21 cellular contexts compared by ENCODE assay signal in genomic region chr5:147467973-147468508, GRCh38. TPM values are rescaled to one million over a fixed set of nuclear protein-coding genes. Genes with fewer than 3 reads are reported as not detected.
DNase-seq lines count a peak whose midpoint lies in the region; ATAC-seq, FAIRE-seq and TF ChIP-seq lines count a peak whose summit lies in the region.
"Had no signal": no experiment of that assay in that cellular context is flagged by ENCODE, and none has a peak within 500 bp of the region (broad histone marks: within the 10 kb centered on the region; RNA-seq: fewer than 3 reads in every experiment).

No MANE protein-coding gene starts in this region.

- H4K91ac ChIP-seq in IMR-90 (ENCODE audit: insufficient read depth, low read depth, low read length) (no peak overlapping the region), H1 (replicated peaks; ENCODE audit: insufficient read length, low read length) (peak overlapping the region; percentile 57)

- no peak overlapping the region for H4K8ac ChIP-seq in IMR-90 (ENCODE audit: low read depth in 2 of 2, low read length in 2 of 2)
- H4K8ac ChIP-seq in H1 (ENCODE audit: extremely low read depth, insufficient read depth, low read length): no peak overlapping the region

- in situ Hi-C loops in IMR-90 (cut with MboI; ENCODE audit: low sequenced_read_pairs): no loop called here

- peaks cover 62% of the 10 kb centered on the region for H3K4me1 Mint-ChIP-seq in GM23338

- no peak overlapping the region for H3K18ac ChIP-seq in IMR-90 (ENCODE audit: low read depth, low read length)
- no peak overlapping the region; the same call in 1 of the 2 replicates for H3K18ac ChIP-seq in H1 (ENCODE audit: extremely low read depth, low read length)

- H3K4me3 ChIP-seq in GM23338 (peak overlapping the region; percentile 22; the same call in 1 of the 2 replicates), IMR-90 (ENCODE audit: insufficient read depth, low read depth, low read length) (no peak overlapping the region), H1 (ENCODE audit: extremely low read depth in 1 of 4, insufficient read depth in 2 of 4, low read depth in 3 of 4, low read length in 4 of 4) (peak overlapping the region in 1 of 4 experiments; percentile 7; a peak in 1 of 8 replicates), iPS-20b (ENCODE audit: low read length) (peak overlapping the region; percentile 31)
- H3K4me3 ChIP-seq: MG63 had no signal

- H3K9ac ChIP-seq in IMR-90 (ENCODE audit: low read depth, low read length): no peak overlapping the region
- H3K9ac ChIP-seq in H1 (replicated peaks in 1 of 4; ENCODE audit: extremely low read depth in 1 of 4, low read depth in 3 of 4, low read length in 3 of 4): no peak overlapping the region
- 0 out of 2 replicates have a peak overlapping the region, but pooled peaks have one; percentile 4 for H3K9ac ChIP-seq in iPS-20b (ENCODE audit: low read depth, low read length)
- H3K9ac ChIP-seq: SK-N-SH had no signal

- H3K4me1 ChIP-seq in GM23338 (ENCODE audit: insufficient read depth): peaks cover 42% of the 10 kb centered on the region
- no peaks in the 10 kb centered on the region for H3K4me1 ChIP-seq in IMR-90 (ENCODE audit: control insufficient read depth, insufficient read depth, low read length)
- H3K4me1 ChIP-seq in H1 (replicated peaks in 1 of 4; ENCODE audit: control insufficient read depth in 3 of 4, insufficient read depth in 4 of 4, low read length in 3 of 4): peaks cover 3 to 29% (median 13%) of the 10 kb centered on the region in 4 experiments; a peak in 6 of 7 replicates
- H3K4me1 ChIP-seq in iPS-20b (ENCODE audit: insufficient read depth, low read length): peaks cover 37% of the 10 kb centered on the region; the same call in 1 of the 2 replicates

- no peak overlapping the region for H2AK5ac ChIP-seq in IMR-90 (ENCODE audit: low read depth, low read length)
- no peak overlapping the region for H2AK5ac ChIP-seq in H1 (ENCODE audit: low read depth, low read length)

- no peak overlapping the region for H2AFZ ChIP-seq in GM23338
- H2AFZ ChIP-seq in IMR-90 (replicated peaks; ENCODE audit: low read length, poor library complexity): no peak overlapping the region
- H2AFZ ChIP-seq in H1 (ENCODE audit: low read length): no peak overlapping the region

- H4K20me1 ChIP-seq in GM23338 (replicated peaks; ENCODE audit: insufficient read depth) (no peaks in the 10 kb centered on the region), IMR-90 (ENCODE audit: insufficient read depth, low read length) (no peaks in the 10 kb centered on the region), H1 (replicated peaks in 1 of 2; ENCODE audit: control insufficient read depth in 1 of 2, insufficient read depth in 2 of 2, low read length in 2 of 2) (no peaks in the 10 kb centered on the region)

- H2BK15ac ChIP-seq in IMR-90 (ENCODE audit: low read depth, low read length) (no peak overlapping the region), H1 (ENCODE audit: low read length) (no peak overlapping the region)

- ATAC-seq in GM23338 (peak; percentile 47), IMR-90 (ENCODE audit: low read depth) (peak; percentile 44)
- ATAC-seq: HCT116 had no signal

- BruUV-seq in IMR-90 (replicated peaks; lab: Mats Ljungman, UMichigan): no TSS peak

- H3K36me3 Mint-ChIP-seq in GM23338 (ENCODE audit: low read depth): peaks cover 13% of the 10 kb centered on the region; the same call in 2 of the 3 replicates

- H3K4me2 ChIP-seq in GM23338 (peak overlapping the region; percentile 58), IMR-90 (ENCODE audit: low read depth, low read length) (no peak overlapping the region), H1 (ENCODE audit: insufficient read depth in 1 of 2, low read depth in 2 of 2, low read length in 2 of 2) (no peak overlapping the region; a peak in 2 of 4 replicates)
- H3K4me2 ChIP-seq: SK-N-SH had no signal

- no peak overlapping the region for H3K56ac ChIP-seq in IMR-90 (ENCODE audit: extremely low read depth, insufficient read depth, low read length)
- H3K56ac ChIP-seq in H1 (replicated peaks; ENCODE audit: insufficient read length, low read depth, low read length): no peak overlapping the region

- H3K4ac ChIP-seq in IMR-90 (ENCODE audit: low read depth, low read length): no peak overlapping the region
- H3K4ac ChIP-seq in H1 (replicated peaks; ENCODE audit: insufficient read length, low read depth, low read length): no peak overlapping the region

- peak overlapping the region; percentile 73 for H3K27ac ChIP-seq in GM23338 (ENCODE audit: low read depth)
- no peak overlapping the region for H3K27ac ChIP-seq in IMR-90 (ENCODE audit: insufficient read depth, low read length)
- no peak overlapping the region for H3K27ac ChIP-seq in H1 (ENCODE audit: low read depth, low read length)
- no peak overlapping the region for H3K27ac ChIP-seq in iPS-20b (ENCODE audit: low read length)

- H3K9me2 ChIP-seq in GM23338 (ENCODE audit: insufficient read depth): peaks cover 9% of the 10 kb centered on the region
- H3K9me2 ChIP-seq: SK-N-SH had no signal

- POLR2A ChIA-PET in IMR-90 (lab: Charles Lee; ENCODE audit: unreplicated experiment): no interaction called here
- POLR2A ChIA-PET in H1 (lab: Charles Lee; ENCODE audit: partially characterized antibody): interaction anchor here (0.6 to 1.4 kb wide), 3 partner anchors 8 to 19 kb away, joined by 3 read pairs; no protein-coding TSS in a partner anchor

- CTCF ChIA-PET in IMR-90 (lab: Yijun Ruan, JAX) (interaction anchor here (1.8 kb wide), 1 partner anchor 14 kb away, joined by 6 read pairs; no protein-coding TSS in a partner anchor), H1 (lab: Charles Lee; ENCODE audit: partially characterized antibody) (interaction anchor here (0.6 to 3.8 kb wide), 10 partner anchors 9 to 111 kb away, joined by 3 to 38 read pairs (median 10); partner anchors contain the start of gene DPYSL3)

- no peak overlapping the region for H2BK12ac ChIP-seq in H1 (ENCODE audit: low read depth, low read length)

- intact Hi-C loops in IMR-90 (cut with micrococcal nuclease): no loop called here

- no peak overlapping the region for H3K4me3 Mint-ChIP-seq in GM23338

- 100% methylated on average over 1 of the region's 1 CpG; no CpG with 5 or more reads in 1 of the 2 experiments for WGBS in IMR-90 (ENCODE audit: extremely low coverage in 2 of 2, insufficient read length in 1 of 2), 2 experiments
- WGBS in H1 (ENCODE audit: extremely low coverage in 1 of 2, insufficient coverage in 1 of 2, insufficient read length in 1 of 2, insufficient replicate concordance in 2 of 2, low coverage in 1 of 2, low lambda C conversion rate in 2 of 2, missing lambda C conversion rate in 1 of 2), 2 experiments: 43% methylated on average over 1 of the region's 1 CpG; no CpG with 5 or more reads in 1 of the 2 experiments

- no peaks in the 10 kb centered on the region for H3F3A ChIP-seq in GM23338 (replicated peaks; ENCODE audit: low read depth)

- peaks cover 4% of the 10 kb centered on the region; the same call in 1 of the 2 replicates for H3K9me1 ChIP-seq in IMR-90 (ENCODE audit: insufficient read depth, low read length)

- no peaks in the 10 kb centered on the region for H3K9me3 Mint-ChIP-seq in GM23338

- no peak overlapping the region for H2BK5ac ChIP-seq in IMR-90 (ENCODE audit: low read depth, low read length, poor library complexity, severe bottlenecking)
- H2BK5ac ChIP-seq in H1 (ENCODE audit: low read depth, low read length): no peak overlapping the region

- H2BK20ac ChIP-seq in IMR-90 (ENCODE audit: low read depth, low read length) (no peak overlapping the region), H1 (ENCODE audit: low read length) (no peak overlapping the region)

- H4K5ac ChIP-seq in IMR-90 (ENCODE audit: low read depth, low read length): no peak overlapping the region
- H4K5ac ChIP-seq in H1 (ENCODE audit: insufficient read length, low read depth, low read length): peak overlapping the region; percentile 49

- TF ChIP-seq RAD21 in IMR-90 (IDR thresholded peaks at IDR 0.05; ENCODE audit: low read length): no peak
- TF ChIP-seq RAD21 in H1 (IDR thresholded peaks at IDR 0.05 in 1 of 2, conservative IDR thresholded peaks at IDR 0.05 in 1 of 2; ENCODE audit: low read depth in 2 of 2, low read length in 2 of 2): no peak

- H3K9me3 ChIP-seq in IMR-90 (ENCODE audit: control insufficient read depth, insufficient read depth, low read length) (no peaks in the 10 kb centered on the region), H1 (ENCODE audit: insufficient read depth in 2 of 2, low read depth in 1 of 2, low read length in 1 of 2) (no peaks in the 10 kb centered on the region), iPS-20b (ENCODE audit: insufficient read depth, low read depth, low read length) (no peaks in the 10 kb centered on the region)
- H3K9me3 ChIP-seq: MG63, SK-N-SH had no signal

- H3K23ac ChIP-seq in IMR-90 (ENCODE audit: low read depth, low read length) (no peak overlapping the region), H1 (ENCODE audit: insufficient read length) (no peak overlapping the region)

- DNase-seq in GM23338 (ENCODE audit: low spot score) (no peak), IMR-90 (peak; percentile 43), H1 (ENCODE audit: low read depth in 1 of 2, low spot score in 2 of 2) (no peak), HPDE6-E6E7 (ENCODE audit: extremely low spot score) (no peak), hepatic stellate cell (ENCODE audit: low spot score) (no peak), kidney tubule cell (ENCODE audit: low spot score) (no peak), LoVo (ENCODE audit: low spot score) (no peak)
- DNase-seq: DMS153, DND-41, KBM-7, MG63, NCI-H1105 treated with DMSO at 0.1 percent for 48 hours, NCI-H2029, NCI-H446, NCI-H524 treated with DMSO at 0.1 percent for 48 hours, NCI-H774, SK-N-SH had no signal

- H3K27me3 Mint-ChIP-seq in GM23338 (ENCODE audit: insufficient read depth, low read depth, poor library complexity): peaks cover 7% of the 10 kb centered on the region

- dilution Hi-C loops in IMR-90 (cut with HindIII; ENCODE audit: low sequenced_read_pairs, unreplicated experiment): no loop called here

- H3K27ac Mint-ChIP-seq in GM23338: 0 out of 2 replicates have a peak overlapping the region, but pooled peaks have one; percentile 20

- FAIRE-seq in H1 (lab: Jason Lieb, UNC): peak; percentile 24
- FAIRE-seq: GM19239, RCC 7860 had no signal

- no peaks in the 10 kb centered on the region for H3K23me2 ChIP-seq in H1 (ENCODE audit: low read depth, low read length)

- H3K79me2 ChIP-seq in GM23338 (replicated peaks; ENCODE audit: insufficient read depth) (peaks cover 43% of the 10 kb centered on the region), H1 (ENCODE audit: control insufficient read depth in 1 of 2, insufficient read depth in 2 of 2, low read length in 2 of 2) (peaks cover 0 to 63% of the 10 kb centered on the region in 2 experiments; a peak in 3 of 4 replicates)

- no peak for TF ChIP-seq CTCF in GM23338 (conservative IDR thresholded peaks at IDR 0.05; ENCODE audit: low read depth in 2 of 2)
- no peak for TF ChIP-seq CTCF in IMR-90 (conservative IDR thresholded peaks at IDR 0.05; ENCODE audit: low read depth, low read length)
- no peak for TF ChIP-seq CTCF in H1 (IDR thresholded peaks at IDR 0.05; ENCODE audit: control extremely low read depth in 1 of 3, insufficient read depth in 1 of 3, low read depth in 1 of 3, low read length in 3 of 3)

- H2BK120ac ChIP-seq in IMR-90 (ENCODE audit: low read depth, low read length) (no peak overlapping the region), H1 (replicated peaks; ENCODE audit: low read depth, low read length) (no peak overlapping the region)

- no peaks in the 10 kb centered on the region for H3K36me3 ChIP-seq in GM23338 (ENCODE audit: insufficient read depth)
- H3K36me3 ChIP-seq in IMR-90 (ENCODE audit: control insufficient read depth, insufficient read depth, low read length): no peaks in the 10 kb centered on the region; the same call in 1 of the 2 replicates
- no peaks in the 10 kb centered on the region for H3K36me3 ChIP-seq in H1 (ENCODE audit: control insufficient read depth in 2 of 4, insufficient read depth in 4 of 4, low read length in 3 of 4)
- H3K36me3 ChIP-seq in iPS-20b (ENCODE audit: insufficient read depth, low read depth, low read length): no peaks in the 10 kb centered on the region; the same call in 1 of the 2 replicates
- H3K36me3 ChIP-seq: MG63 had no signal

- no peaks in the 10 kb centered on the region for H3K27me3 ChIP-seq in GM23338 (ENCODE audit: insufficient read depth)
- no peaks in the 10 kb centered on the region for H3K27me3 ChIP-seq in IMR-90 (ENCODE audit: control insufficient read depth, insufficient read depth, low read length)
- no peaks in the 10 kb centered on the region for H3K27me3 ChIP-seq in H1 (replicated peaks in 1 of 4; ENCODE audit: control insufficient read depth in 3 of 4, extremely low read depth in 1 of 4, insufficient read depth in 3 of 4, low read length in 3 of 4)
- H3K27me3 ChIP-seq in iPS-20b (ENCODE audit: insufficient read depth, low read length): no peaks in the 10 kb centered on the region
- H3K27me3 ChIP-seq: MG63 had no signal

- TF ChIP-seq EP300 in H1 (IDR thresholded peaks at IDR 0.05; ENCODE audit: borderline replicate concordance in 1 of 2, low read depth in 2 of 2, low read length in 2 of 2): no peak

- no peak overlapping the region for H2AK9ac ChIP-seq in IMR-90 (replicated peaks; ENCODE audit: low read depth, low read length, poor library complexity)

- H3K14ac ChIP-seq in IMR-90 (replicated peaks; ENCODE audit: low read depth, low read length) (no peak overlapping the region), H1 (ENCODE audit: insufficient read length) (no peak overlapping the region)

- TF ChIP-seq POLR2A in IMR-90 (IDR thresholded peaks at IDR 0.05; ENCODE audit: low read depth, low read length) (no peak), H1 (IDR thresholded peaks at IDR 0.05; ENCODE audit: control extremely low read depth in 1 of 2, low read depth in 2 of 2, low read length in 2 of 2) (no peak)

- H3K79me1 ChIP-seq in IMR-90 (ENCODE audit: low read depth in 1 of 2, low read length in 2 of 2) (peaks cover 29 to 30% of the 10 kb centered on the region in 2 experiments), H1 (ENCODE audit: low read depth, low read length) (peaks cover 3% of the 10 kb centered on the region; the same call in 1 of the 2 replicates)

RNA-seq across cellular contexts. Expression of gene DPYSL3, which starts 41.8 kb away (rescaled TPM):
- 440 and 455 TPM in 2 replicates for total RNA-seq in GM23338 (2014; rRNA removed; shearing (Covaris generic))
- polyA plus RNA-seq in GM23338 (2016; fragmentation: Nextera tagmentation; extraction: Ambion mirVana): 97.6 and 102 TPM in 2 replicates
- total RNA-seq in IMR-90 (2012; rRNA removed): 46.1 and 50.2 TPM in 2 replicates
- 60.9 and 66.4 TPM in 2 replicates for polyA plus RNA-seq in IMR-90 (2012; rRNA removed)
- 31.1 and 32.6 TPM in 2 replicates for polyA plus RNA-seq in IMR-90 (2012; cell fraction: cytosol; rRNA removed)
- polyA plus RNA-seq in IMR-90 (2012; cell fraction: nucleus; rRNA removed; ENCODE audit: low replicate concordance): 34.6 and 103 TPM in 2 replicates
- total RNA-seq in H1 (2021; fragmentation: NEBNext Ultra II Directional; extraction: Animal tissue kit (Norgen Biotek cat#: 25700)): 385 and 387 TPM in 2 replicates
- polyA plus RNA-seq in H1 (2011; rRNA removed): 268 and 379 TPM in 2 replicates
- 317 TPM for polyA plus RNA-seq in H1 (2011; cell fraction: cytosol; rRNA removed)
- 677 TPM for polyA plus RNA-seq in H1 (2011; cell fraction: nucleus; rRNA removed)
- polyA plus RNA-seq in H1 (2012, experiment 1 of 2): 326 to 382 TPM (median 347 TPM) in 4 replicates
- 81.6 TPM for polyA plus RNA-seq in H1 (2012, experiment 2 of 2)
- 177 TPM for polyA plus RNA-seq in H1 (2013, experiment 1 of 2)
- 173 TPM for polyA plus RNA-seq in H1 (2013, experiment 2 of 2)
- 603 and 732 TPM in 2 replicates for polyA minus RNA-seq in H1 (2011; rRNA and poly(A)+ RNA removed)
- 438 TPM for polyA minus RNA-seq in H1 (2011; cell fraction: cytosol; rRNA and poly(A)+ RNA removed)
- polyA minus RNA-seq in H1 (2011; cell fraction: nucleus; rRNA and poly(A)+ RNA removed): 284 TPM
